ENCODE assay signal across 11 cellular contexts in genomic region chr2:112630268-112630667, GRCh38. TPM values are rescaled to one million over a fixed set of nuclear protein-coding genes. Genes with fewer than 3 reads are reported as not detected.
DNase-seq lines count a peak whose midpoint lies in the region; ATAC-seq and TF ChIP-seq lines count a peak whose summit lies in the region.
"Had no signal": no experiment of that assay in that cellular context is flagged by ENCODE, and none has a peak within 500 bp of the region (broad histone marks: within the 10 kb centered on the region; RNA-seq: fewer than 3 reads in every experiment).

No MANE protein-coding gene starts in this region.

- H3K36me3 Mint-ChIP-seq in CD8-positive, alpha-beta T cell, result no peaks in the 10 kb centered on the region
- no peaks in the 10 kb centered on the region for H3K36me3 Mint-ChIP-seq in activated naive CD8-positive, alpha-beta T cell treated with anti-CD3 and anti-CD28 coated beads, Interleukin-2, amount 50 U/mL, for 24 hours (ENCODE audit: low read depth)
- H3K36me3 Mint-ChIP-seq in nephron (ENCODE audit: low read depth), result no peaks in the 10 kb centered on the region

- TF ChIP-seq POLR2A in HCT116 (IDR thresholded peaks at IDR 0.05; ENCODE audit: borderline replicate concordance, extremely low read depth, insufficient read depth, insufficient read length), result no peak

- no TSS peak for BruUV-seq in HCT116 (replicated peaks; lab: Mats Ljungman, UMichigan)

- H3K4me1 ChIP-seq in CD8-positive, alpha-beta T cell (ENCODE audit: insufficient read depth, low read length), result peaks cover 87% of the 10 kb centered on the region
- H3K4me1 ChIP-seq in HCT116 (ENCODE audit: control insufficient read depth in 1 of 2, insufficient read depth in 2 of 2, low read length in 2 of 2), result peaks cover 50 to 68% of the 10 kb centered on the region in 2 experiments

- H3K27ac Mint-ChIP-seq in CD8-positive, alpha-beta T cell, result peak overlapping the region; percentile 91
- no peak overlapping the region for H3K27ac Mint-ChIP-seq in activated naive CD8-positive, alpha-beta T cell treated with anti-CD3 and anti-CD28 coated beads, Interleukin-2, amount 50 U/mL, for 24 hours
- peak overlapping the region in 2 of 3 experiments; percentile 12 to 64 for H3K27ac Mint-ChIP-seq in nephron

- no peaks in the 10 kb centered on the region for H3K79me2 ChIP-seq in HCT116 (ENCODE audit: insufficient read depth, low read length)

- RAD21 ChIA-PET in HCT116 (lab: Charles Lee; ENCODE audit: low non-redundant PET in 1 of 2, low total read pairs in 2 of 2, uncharacterized antibody in 2 of 2, unreplicated experiment in 2 of 2), result no interaction called here

- TF ChIP-seq RAD21 in HCT116 (IDR thresholded peaks at IDR 0.05; ENCODE audit: low read depth), result no peak

- peak overlapping the region; percentile 44 for H3K4me3 ChIP-seq in CD8-positive, alpha-beta T cell (ENCODE audit: low read depth, low read length)
- H3K4me3 ChIP-seq in HCT116 (replicated peaks in 1 of 2; ENCODE audit: low read depth in 1 of 2, low read length in 2 of 2) (no peak overlapping the region), coronary artery (no peak overlapping the region)

- peak overlapping the region; percentile 85 for H3K4me2 ChIP-seq in HCT116 (ENCODE audit: low read length)

- no peak overlapping the region for H2AFZ ChIP-seq in HCT116 (ENCODE audit: low read depth, low read length, poor library complexity, severe bottlenecking)

- H3K36me3 ChIP-seq in CD8-positive, alpha-beta T cell (ENCODE audit: insufficient read depth, low read length), result no peaks in the 10 kb centered on the region
- no peaks in the 10 kb centered on the region for H3K36me3 ChIP-seq in HCT116 (ENCODE audit: control insufficient read depth in 1 of 2, insufficient read depth in 2 of 2, low read length in 2 of 2)

- no peak for ATAC-seq in CD8-positive, alpha-beta T cell
- no peak for ATAC-seq in HCT116
- ATAC-seq in activated naive CD8-positive, alpha-beta T cell treated with anti-CD3 and anti-CD28 coated beads, Interleukin-2, amount 50 U/mL, for 24 hours, result no peak
- no peak for ATAC-seq in Right ventricle myocardium inferior

- H3K27ac ChIP-seq in CD8-positive, alpha-beta T cell (ENCODE audit: low read depth, low read length), result peak overlapping the region; percentile 53
- H3K27ac ChIP-seq in HCT116 (ENCODE audit: low read depth, low read length), result peak overlapping the region; percentile 31; the same call in 1 of the 2 replicates
- H3K27ac ChIP-seq in coronary artery, result peak overlapping the region in 1 of 2 donors; percentile 30

- TF ChIP-seq CTCF in CD8-positive, alpha-beta T cell (IDR thresholded peaks at IDR 0.05), result no peak
- TF ChIP-seq CTCF in HCT116 (IDR thresholded peaks at IDR 0.05 in 2 of 3, conservative IDR thresholded peaks at IDR 0.05 in 1 of 3; ENCODE audit: borderline replicate concordance in 1 of 3, insufficient read depth in 1 of 3, low read depth in 2 of 3, low read length in 2 of 3) (no peak), nephron (IDR thresholded peaks at IDR 0.05; ENCODE audit: unreplicated experiment in 3 of 3) (no peak), coronary artery (IDR thresholded peaks at IDR 0.05) (no peak)

- no peaks in the 10 kb centered on the region for H4K20me1 ChIP-seq in HCT116 (ENCODE audit: insufficient read depth)

- no peaks in the 10 kb centered on the region for H3K27me3 ChIP-seq in CD8-positive, alpha-beta T cell (ENCODE audit: insufficient read depth, low read length)
- H3K27me3 ChIP-seq in HCT116 (ENCODE audit: insufficient read depth, low read length), result no peaks in the 10 kb centered on the region

- POLR2A ChIA-PET in CD8-positive, alpha-beta T cell (lab: Charles Lee), result interaction anchor here (0.7 to 14.8 kb wide), 3 partner anchors 13 to 47 kb away, joined by 3 to 183 read pairs (median 4); partner anchors contain the start of gene SLC20A1
- POLR2A ChIA-PET in HCT116 (lab: Charles Lee), result interaction anchor here (2.3 to 11.6 kb wide), 2 partner anchors 11 to 16 kb away, joined by 9 to 86 read pairs; partner anchors contain the start of gene SLC20A1

- no peaks in the 10 kb centered on the region for H3K9me2 ChIP-seq in HCT116 (ENCODE audit: insufficient read depth)

- no peaks in the 10 kb centered on the region for H3K9me3 ChIP-seq in CD8-positive, alpha-beta T cell (ENCODE audit: low read length)
- no peaks in the 10 kb centered on the region for H3K9me3 ChIP-seq in HCT116 (ENCODE audit: control insufficient read depth in 1 of 2, insufficient read depth in 1 of 2, low read depth in 1 of 2, low read length in 2 of 2)
- H3K9me3 ChIP-seq: Caco-2 had no signal

- H3K4me1 Mint-ChIP-seq in CD8-positive, alpha-beta T cell (ENCODE audit: low read depth), result peaks cover 77% of the 10 kb centered on the region
- H3K4me1 Mint-ChIP-seq in activated naive CD8-positive, alpha-beta T cell treated with anti-CD3 and anti-CD28 coated beads, Interleukin-2, amount 50 U/mL, for 24 hours, result peaks cover 82% of the 10 kb centered on the region
- H3K4me1 Mint-ChIP-seq in nephron, result peaks cover 33% of the 10 kb centered on the region

- CTCF ChIA-PET in CD8-positive, alpha-beta T cell (lab: Charles Lee), result interaction anchor here (0.7 to 16.3 kb wide), 5 partner anchors 14 to 413 kb away, joined by 3 to 338 read pairs (median 180); partner anchors contain the start of gene SLC20A1
- CTCF ChIA-PET in HCT116 (lab: Charles Lee), result interaction anchor here (6.8 kb wide), 1 partner anchor 96 kb away, joined by 100 read pairs; no protein-coding TSS in a partner anchor

- peak overlapping the region; percentile 78 for H3K4me3 Mint-ChIP-seq in CD8-positive, alpha-beta T cell
- peak overlapping the region; percentile 64 for H3K4me3 Mint-ChIP-seq in activated naive CD8-positive, alpha-beta T cell treated with anti-CD3 and anti-CD28 coated beads, Interleukin-2, amount 50 U/mL, for 24 hours
- H3K4me3 Mint-ChIP-seq in nephron, result no peak overlapping the region

- intact Hi-C loops in CD8-positive, alpha-beta T cell (cut with DNase I, micrococcal nuclease), result loop anchor here in 1 of 2 experiments (10.0 kb wide), 1 partner anchor 545 kb away; the partner anchor contains the start of gene PSD4
- intact Hi-C loops in HCT116 (cut with micrococcal nuclease), result no loop called here
- intact Hi-C loops in Right ventricle myocardium inferior (cut with DNase I), result no loop called here

- H3K27me3 Mint-ChIP-seq in CD8-positive, alpha-beta T cell (ENCODE audit: low read depth), result no peaks in the 10 kb centered on the region
- peaks cover 20% of the 10 kb centered on the region for H3K27me3 Mint-ChIP-seq in activated naive CD8-positive, alpha-beta T cell treated with anti-CD3 and anti-CD28 coated beads, Interleukin-2, amount 50 U/mL, for 24 hours
- H3K27me3 Mint-ChIP-seq in nephron (ENCODE audit: low read depth), result peaks cover 4% of the 10 kb centered on the region

- no peaks in the 10 kb centered on the region for H3K9me3 Mint-ChIP-seq in CD8-positive, alpha-beta T cell
- H3K9me3 Mint-ChIP-seq in activated naive CD8-positive, alpha-beta T cell treated with anti-CD3 and anti-CD28 coated beads, Interleukin-2, amount 50 U/mL, for 24 hours, result no peaks in the 10 kb centered on the region
- no peaks in the 10 kb centered on the region for H3K9me3 Mint-ChIP-seq in nephron

- DNase-seq in CD8-positive, alpha-beta T cell, result peak in 1 of 7 experiments; percentile 53
- DNase-seq in HCT116 (ENCODE audit: low read depth, low spot score) (no peak), NCI-H187 (lab: John Stamatoyannopoulos, UW) (no peak), Right ventricle myocardium inferior (ENCODE audit: missing footprints) (no peak), coronary artery (ENCODE audit: low spot score) (no peak)
- DNase-seq in activated naive CD8-positive, alpha-beta T cell treated with anti-CD3 and anti-CD28 coated beads, Interleukin-2, amount 50 U/mL, for 24 hours, result no peak
- DNase-seq: Caco-2, glutamatergic neuron, NCI-H345, SHP77 treated with DMSO at 0.1 percent for 48 hours had no signal

- H3K9ac ChIP-seq in HCT116 (ENCODE audit: low read length), result no peak overlapping the region

TF ChIP-seq in HCT116, 20 proteins besides CTCF, POLR2A, EP300 and RAD21:
- TF ChIP-seq EZH2 (IDR thresholded peaks at IDR 0.05) (no peak), POLR2AphosphoS5 (IDR thresholded peaks at IDR 0.05; ENCODE audit: low read depth, low read length) (no peak)

RNA-seq across cellular contexts. Expression of gene SLC20A1, which starts 15.5 kb away (rescaled TPM):
- 100 to 1,000 TPM; 144 to 145 TPM for total RNA-seq in CD8-positive, alpha-beta T cell
- total RNA-seq in HCT116 (2021; ENCODE audit: unreplicated experiment), result 154 TPM
- 71.6 and 77.7 TPM in 2 replicates for polyA plus RNA-seq in HCT116 (2012)
- total RNA-seq in Right ventricle myocardium inferior, result 10.2 TPM

RNA-seq across cellular contexts. Expression of gene CHCHD5, which starts 45.9 kb away (rescaled TPM):
- total RNA-seq in CD8-positive, alpha-beta T cell, result 10 to 100 TPM; 12.0 to 15.5 TPM
- total RNA-seq in HCT116 (2021; ENCODE audit: unreplicated experiment) (49.8 TPM), Right ventricle myocardium inferior (20.8 TPM)
- 83.8 and 98.8 TPM in 2 replicates for polyA plus RNA-seq in HCT116 (2012)

Comparison
In these comparisons a context has a peak if more than half of its experiments do, and no peak if none do; other contexts are left out.
1. H3K4me3 Mint-ChIP-seq: peak in CD8-positive, alpha-beta T cell (single experiment) and activated naive CD8-positive, alpha-beta T cell treated with anti-CD3 and anti-CD28 coated beads, Interleukin-2, amount 50 U/mL, for 24 hours (single experiment); none in nephron (0 of 3).
2. RNA of gene SLC20A1, which starts 15.5 kb away (total RNA-seq): 154 TPM in HCT116 (single experiment) and 144 to 145 TPM in CD8-positive, alpha-beta T cell; 10.2 TPM in Right ventricle myocardium inferior (single experiment); every median in the first group is over 10 times any median in the second.